14 cellular contexts compared by ENCODE assay signal in the genomic region with DNA sequence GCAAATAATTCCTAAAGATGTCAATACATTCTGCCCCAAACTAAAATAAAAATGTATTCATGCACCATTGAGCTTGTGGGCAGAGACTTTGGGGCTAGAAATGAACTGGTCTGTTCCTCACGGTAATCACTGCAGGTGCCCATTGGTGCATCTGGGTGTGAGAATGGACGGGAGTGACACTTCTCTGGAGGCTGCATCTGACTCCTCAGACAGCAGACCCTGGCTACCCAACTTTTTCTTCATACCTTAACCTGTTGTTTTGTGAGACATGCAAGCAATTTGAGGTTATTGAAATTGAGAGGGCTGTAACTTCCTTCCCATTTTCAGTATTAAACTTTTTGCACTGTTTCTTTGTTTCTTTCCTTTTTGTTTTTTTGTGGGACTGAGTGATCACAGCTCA.
DNase-seq lines count a peak whose midpoint lies in the region; ATAC-seq and TF ChIP-seq lines count a peak whose summit lies in the region.
"Had no signal": no experiment of that assay in that cellular context is flagged by ENCODE, and none has a peak within 500 bp of the region (broad histone marks: within the 10 kb centered on the region; RNA-seq: fewer than 3 reads in every experiment).

No MANE protein-coding gene starts in this region.

- intact Hi-C loops in sciatic nerve (cut with DNase I) = no loop called here

- no peak overlapping the region for H3K9ac ChIP-seq in KMS-11

- no peaks in the 10 kb centered on the region for H4K20me1 ChIP-seq in KMS-11 (ENCODE audit: insufficient read depth)

- ATAC-seq in GM18517 (IDR thresholded peaks at IDR 0.05; ENCODE audit: unreplicated experiment) (peak; percentile 45), GM21367 (IDR thresholded peaks at IDR 0.05; ENCODE audit: unreplicated experiment) (peak; percentile 46), HG02973 (IDR thresholded peaks at IDR 0.05; ENCODE audit: unreplicated experiment) (peak; percentile 38), sciatic nerve (no peak), SK-N-SH treated with all-trans-retinoic acid at 6 μM for 48 hours (no peak)

- no peak overlapping the region for H2AFZ ChIP-seq in KMS-11 (ENCODE audit: low read depth)

- no peak overlapping the region for H3K4me3 ChIP-seq in KMS-11 (IDR thresholded peaks at IDR 0.05; ENCODE audit: insufficient read depth, low read depth, low read length)
- H3K4me3 ChIP-seq: esophagus muscularis mucosa had no signal

- H3K27me3 ChIP-seq in KMS-11 (ENCODE audit: insufficient read depth, low read depth) = no peaks in the 10 kb centered on the region
- H3K27me3 ChIP-seq: esophagus muscularis mucosa had no signal

- peaks cover 58% of the 10 kb centered on the region for H3K4me1 ChIP-seq in KMS-11 (ENCODE audit: low read depth, poor library complexity, severe bottlenecking)

- no peak overlapping the region for H3K27ac ChIP-seq in KMS-11
- H3K27ac ChIP-seq: esophagus muscularis mucosa had no signal

- H3K36me3 ChIP-seq in KMS-11 (ENCODE audit: insufficient read depth) = no peaks in the 10 kb centered on the region
- H3K36me3 ChIP-seq: esophagus muscularis mucosa had no signal

- no peaks in the 10 kb centered on the region for H3K79me2 ChIP-seq in KMS-11 (ENCODE audit: insufficient read depth, low read depth)

- H3K4me2 ChIP-seq in KMS-11 = peak overlapping the region; percentile 84; the same call in 1 of the 2 replicates

- TF ChIP-seq CTCF in KMS-11 (conservative IDR thresholded peaks at IDR 0.05; ENCODE audit: low read depth, low read length) = no peak

- DNase-seq in sciatic nerve (ENCODE audit: low spot score) (no peak), COLO668 (lab: John Stamatoyannopoulos, UW; ENCODE audit: unreplicated experiment) (no peak), cortex of kidney (lab: John Stamatoyannopoulos, UW) (no peak)
- DNase-seq: activated CD4-positive, alpha-beta T cell treated with anti-CD3 and anti-CD28 coated beads, Interleukin-2, amount 10 ng/mL, durations not matched to agents 24 days and 14 days; GOT3; mesendoderm; NCI-H1417 treated with DMSO at 0.1 percent for 48 hours; NCI-H748 treated with DMSO at 0.1 percent for 48 hours had no signal

TF ChIP-seq in SK-N-SH treated with all-trans-retinoic acid at 6 μM for 48 hours, 23 proteins besides CTCF, POLR2A, EP300 and RAD21:
- TF ChIP-seq, protein P1, sequence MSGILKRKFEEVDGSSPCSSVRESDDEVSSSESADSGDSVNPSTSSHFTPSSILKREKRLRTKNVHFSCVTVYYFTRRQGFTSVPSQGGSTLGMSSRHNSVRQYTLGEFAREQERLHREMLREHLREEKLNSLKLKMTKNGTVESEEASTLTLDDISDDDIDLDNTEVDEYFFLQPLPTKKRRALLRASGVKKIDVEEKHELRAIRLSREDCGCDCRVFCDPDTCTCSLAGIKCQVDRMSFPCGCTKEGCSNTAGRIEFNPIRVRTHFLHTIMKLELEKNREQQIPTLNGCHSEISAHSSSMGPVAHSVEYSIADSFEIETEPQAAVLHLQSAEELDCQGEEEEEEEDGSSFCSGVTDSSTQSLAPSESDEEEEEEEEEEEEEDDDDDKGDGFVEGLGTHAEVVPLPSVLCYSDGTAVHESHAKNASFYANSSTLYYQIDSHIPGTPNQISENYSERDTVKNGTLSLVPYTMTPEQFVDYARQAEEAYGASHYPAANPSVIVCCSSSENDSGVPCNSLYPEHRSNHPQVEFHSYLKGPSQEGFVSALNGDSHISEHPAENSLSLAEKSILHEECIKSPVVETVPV (CRISPR knock-in tag; IDR thresholded peaks at IDR 0.05) = no peak
- no peak for TF ChIP-seq ZNF70 (CRISPR knock-in tag; IDR thresholded peaks at IDR 0.05)
- TF ChIP-seq, protein P2, sequence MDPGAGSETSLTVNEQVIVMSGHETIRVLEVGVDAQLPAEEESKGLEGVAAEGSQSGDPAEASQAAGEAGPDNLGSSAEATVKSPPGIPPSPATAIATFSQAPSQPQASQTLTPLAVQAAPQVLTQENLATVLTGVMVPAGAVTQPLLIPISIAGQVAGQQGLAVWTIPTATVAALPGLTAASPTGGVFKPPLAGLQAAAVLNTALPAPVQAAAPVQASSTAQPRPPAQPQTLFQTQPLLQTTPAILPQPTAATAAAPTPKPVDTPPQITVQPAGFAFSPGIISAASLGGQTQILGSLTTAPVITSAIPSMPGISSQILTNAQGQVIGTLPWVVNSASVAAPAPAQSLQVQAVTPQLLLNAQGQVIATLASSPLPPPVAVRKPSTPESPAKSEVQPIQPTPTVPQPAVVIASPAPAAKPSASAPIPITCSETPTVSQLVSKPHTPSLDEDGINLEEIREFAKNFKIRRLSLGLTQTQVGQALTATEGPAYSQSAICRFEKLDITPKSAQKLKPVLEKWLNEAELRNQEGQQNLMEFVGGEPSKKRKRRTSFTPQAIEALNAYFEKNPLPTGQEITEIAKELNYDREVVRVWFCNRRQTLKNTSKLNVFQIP (CRISPR knock-in tag; IDR thresholded peaks at IDR 0.05; ENCODE audit: borderline replicate concordance, low read depth) = no peak

Comparison
In these comparisons a context has a peak if more than half of its experiments do, and no peak if none do; other contexts are left out.
1. ATAC-seq: peak in GM18517 (single experiment), GM21367 (single experiment) and HG02973 (single experiment); none in sciatic nerve (single experiment) and SK-N-SH treated with all-trans-retinoic acid at 6 μM for 48 hours (single experiment).